In the genomic region with DNA sequence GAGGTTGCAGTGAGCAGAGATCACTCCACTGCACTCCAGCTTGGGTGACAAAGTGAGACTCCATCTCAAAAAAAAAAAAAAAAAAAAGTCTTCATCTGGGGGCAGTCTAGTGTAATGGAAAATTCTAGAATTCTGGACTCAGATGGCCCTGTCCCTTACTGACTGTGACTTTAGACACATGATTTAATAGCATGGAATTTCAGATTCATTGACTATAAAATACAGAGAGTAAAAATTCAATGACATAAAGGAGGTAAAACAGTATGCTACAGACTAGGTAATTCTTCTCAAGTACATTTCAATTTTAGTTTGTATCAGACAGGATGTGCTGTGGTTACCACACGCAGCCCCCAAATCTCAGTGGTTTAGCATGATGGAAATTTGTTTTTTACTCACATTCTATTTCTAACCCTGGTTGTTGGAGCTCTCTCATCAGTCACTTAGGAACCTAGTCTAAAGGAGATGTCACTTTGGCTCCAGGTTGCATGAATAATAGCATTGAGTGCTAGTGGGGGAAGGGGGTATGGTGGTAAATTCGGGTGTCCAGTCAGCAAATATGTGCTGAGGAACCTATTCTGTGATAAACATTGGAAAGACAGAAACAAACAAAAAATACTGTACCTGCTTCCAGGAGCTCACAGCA, we compare ENCODE assay signal across 10 cellular contexts.
DNase-seq lines count a peak whose midpoint lies in the region; ATAC-seq, FAIRE-seq and TF ChIP-seq lines count a peak whose summit lies in the region.
"Had no signal": no experiment of that assay in that cellular context is flagged by ENCODE, and none has a peak within 500 bp of the region (broad histone marks: within the 10 kb centered on the region; RNA-seq: fewer than 3 reads in every experiment).

No MANE protein-coding gene starts in this region.

- H3K4me3 Mint-ChIP-seq in central memory CD8-positive, alpha-beta T cell: peak overlapping the region; percentile 8
- H3K4me3 Mint-ChIP-seq in HFFc6: no peak overlapping the region

- H3K9me3 Mint-ChIP-seq in central memory CD8-positive, alpha-beta T cell: no peaks in the 10 kb centered on the region
- no peaks in the 10 kb centered on the region for H3K9me3 Mint-ChIP-seq in HFFc6

- TF ChIP-seq CTCF in GM20000 (IDR thresholded peaks at IDR 0.05; ENCODE audit: extremely low read depth, missing control alignments): no peak
- no peak for TF ChIP-seq CTCF in HFFc6 (IDR thresholded peaks at IDR 0.05)

- ATAC-seq in HG03342 (IDR thresholded peaks at IDR 0.05; ENCODE audit: unreplicated experiment): peak; percentile 83
- peak; percentile 96 for ATAC-seq in central memory CD8-positive, alpha-beta T cell (replicated peaks; ENCODE audit: extremely low read depth, poor library complexity, severe bottlenecking)

- peak overlapping the region; percentile 59 for H3K27ac Mint-ChIP-seq in central memory CD8-positive, alpha-beta T cell (ENCODE audit: low read depth)
- H3K27ac Mint-ChIP-seq in HFFc6: no peak overlapping the region

- peaks cover 37% of the 10 kb centered on the region for H3K4me1 Mint-ChIP-seq in central memory CD8-positive, alpha-beta T cell
- no peaks in the 10 kb centered on the region for H3K4me1 Mint-ChIP-seq in HFFc6 (ENCODE audit: low read depth)

- DNase-seq in GM12891 (ENCODE audit: insufficient read length, low spot score): peak; percentile 10
- DNase-seq in GM20000 (ENCODE audit: low spot score): peak; percentile 47
- peak in 1 of 2 donors; percentile 32 for DNase-seq in central memory CD8-positive, alpha-beta T cell (ENCODE audit: low spot score in 2 of 2)
- no peak for DNase-seq in HFFc6
- no peak for DNase-seq in caudate nucleus (lab: John Stamatoyannopoulos, UW)
- no peak for DNase-seq in NCI-H1417 (lab: John Stamatoyannopoulos, UW)
- DNase-seq in NCI-H446 (lab: John Stamatoyannopoulos, UW): no peak
- DNase-seq: activated effector memory CD4-positive, alpha-beta T cell treated with Interleukin-2 at 50 U/mL for 16 hours had no signal

- TF ChIP-seq POLR2A in GM12891 (IDR thresholded peaks at IDR 0.05; ENCODE audit: low read depth, low read length): no peak

- peak; percentile 95 for FAIRE-seq in GM12891 (lab: Jason Lieb, UNC)

- H3K36me3 Mint-ChIP-seq in central memory CD8-positive, alpha-beta T cell (ENCODE audit: insufficient read depth): peaks cover 2% of the 10 kb centered on the region
- no peaks in the 10 kb centered on the region for H3K36me3 Mint-ChIP-seq in HFFc6 (ENCODE audit: low read depth)

- H3K27ac ChIP-seq in caudate nucleus (ENCODE audit: low read depth, low read length): no peak overlapping the region
- H3K27ac ChIP-seq: right atrium auricular region had no signal

- no peaks in the 10 kb centered on the region for H3K27me3 Mint-ChIP-seq in central memory CD8-positive, alpha-beta T cell
- H3K27me3 Mint-ChIP-seq in HFFc6 (ENCODE audit: insufficient read depth): no peaks in the 10 kb centered on the region

TF ChIP-seq in GM12891, 5 proteins besides CTCF, POLR2A, EP300 and RAD21:
- TF ChIP-seq PAX5 (IDR thresholded peaks at IDR 0.05; ENCODE audit: insufficient read depth, low read length, severe bottlenecking): no peak
- 0 out of 2 replicates have a peak, but pooled peaks have one; percentile 36 for TF ChIP-seq POLR2AphosphoS5 (IDR thresholded peaks at IDR 0.05; ENCODE audit: low read depth, low read length)
- TF ChIP-seq TAF1 (IDR thresholded peaks at IDR 0.05; ENCODE audit: low read depth, low read length): 0 out of 2 replicates have a peak, but pooled peaks have one; percentile 31
- no peak for TF ChIP-seq SPI1 (IDR thresholded peaks at IDR 0.05; ENCODE audit: low read depth, low read length)
- peak; percentile 81 for TF ChIP-seq POU2F2 (IDR thresholded peaks at IDR 0.05; ENCODE audit: low read depth, low read length)

Comparison
In these comparisons a context has a peak if more than half of its experiments do, and no peak if none do; other contexts are left out.
1. DNase-seq: peak in GM12891 (single experiment) and GM20000 (single experiment); none in HFFc6 (single experiment), caudate nucleus (0 of 61), NCI-H1417 (0 of 3) and NCI-H446 (0 of 2).